Comparison of ENCODE assay signal across 10 cellular contexts in the genomic region with DNA sequence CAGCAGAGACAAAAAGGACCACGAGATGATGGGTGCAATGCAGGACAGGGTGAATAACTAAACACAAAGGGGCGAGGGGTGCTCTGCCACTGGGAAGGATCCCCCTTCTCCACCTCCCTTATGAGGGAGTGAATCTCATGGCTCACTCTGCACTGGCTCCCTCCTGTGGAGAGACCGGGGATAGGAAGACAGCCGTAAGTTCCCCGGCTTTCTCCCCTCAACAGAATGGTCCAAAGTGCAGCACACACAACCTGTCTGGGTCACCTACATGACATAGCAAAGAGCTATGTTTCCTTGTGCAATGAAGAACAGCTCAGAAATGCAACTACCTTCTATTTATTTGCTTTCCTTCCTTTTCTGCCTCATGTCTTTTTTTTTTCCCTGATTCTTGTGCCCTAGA. TPM values are rescaled to one million over a fixed set of nuclear protein-coding genes. Genes with fewer than 3 reads are reported as not detected.
A peak's percentile ranks its signal among the peaks of the same experiment; 100 is the strongest.
DNase-seq lines count a peak whose midpoint lies in the region; ATAC-seq and TF ChIP-seq lines count a peak whose summit lies in the region.
"Had no signal": no experiment of that assay in that cellular context is flagged by ENCODE, and none has a peak within 500 bp of the region (broad histone marks: within the 10 kb centered on the region; RNA-seq: fewer than 3 reads in every experiment).

No MANE protein-coding gene starts in this region.

- H3K4me1 ChIP-seq in Loucy (ENCODE audit: insufficient read depth, low read length, poor library complexity, severe bottlenecking): no peaks in the 10 kb centered on the region

- no peaks in the 10 kb centered on the region for H3K36me3 Mint-ChIP-seq in neural crest cell (ENCODE audit: low read depth)
- H3K36me3 Mint-ChIP-seq in stimulated activated memory B cell treated with anti-CD40 and anti-IgM and Interleukin-4, amounts not matched to agents 10 μg/mL and 1 μg/mL and 100 μg/mL, for 72 hours: no peaks in the 10 kb centered on the region

- H3K36me3 ChIP-seq in Loucy (ENCODE audit: insufficient read depth, low read length) (no peaks in the 10 kb centered on the region), brain microvascular endothelial cell (replicated peaks) (no peaks in the 10 kb centered on the region)

- H3K4me3 ChIP-seq in Loucy (ENCODE audit: low read length, poor library complexity, severe bottlenecking) (no peak overlapping the region), brain microvascular endothelial cell (ENCODE audit: low read depth, low read length) (no peak overlapping the region)

- no peak overlapping the region for H3K9ac ChIP-seq in Loucy (ENCODE audit: low read depth, low read length, poor library complexity, severe bottlenecking)

- in situ Hi-C loops in brain microvascular endothelial cell (cut with HindIII; ENCODE audit: low pct_ligation_motif_present, low sequenced_read_pairs): no loop called here

- no peaks in the 10 kb centered on the region for H3K27me3 ChIP-seq in Loucy (ENCODE audit: insufficient read depth, low read length, poor library complexity, severe bottlenecking)
- H3K27me3 ChIP-seq in brain microvascular endothelial cell (replicated peaks): no peaks in the 10 kb centered on the region

- H3K4me2 ChIP-seq in Loucy (ENCODE audit: low read depth, low read length, poor library complexity, severe bottlenecking): no peak overlapping the region

- no peak overlapping the region for H3K4me3 Mint-ChIP-seq in neural crest cell
- no peak overlapping the region for H3K4me3 Mint-ChIP-seq in stimulated activated memory B cell treated with anti-CD40 and anti-IgM and Interleukin-4, amounts not matched to agents 10 μg/mL and 1 μg/mL and 100 μg/mL, for 72 hours
- H3K4me3 Mint-ChIP-seq: B cell had no signal

- TF ChIP-seq CTCF in Loucy (conservative IDR thresholded peaks at IDR 0.05; ENCODE audit: low read length) (peak; percentile 72), brain microvascular endothelial cell (IDR thresholded peaks at IDR 0.05; ENCODE audit: low read depth, low read length, missing control alignments) (peak; percentile 73), neural crest cell (conservative IDR thresholded peaks at IDR 0.05) (peak; percentile 61)

- H3K27ac ChIP-seq in brain microvascular endothelial cell: no peak overlapping the region

- H3K9me3 ChIP-seq in Loucy (ENCODE audit: insufficient read depth, low read depth, low read length): no peaks in the 10 kb centered on the region

- DNase-seq in NCI-H1417 (lab: John Stamatoyannopoulos, UW) (peak in 2 of 3 experiments; percentile 28 to 57), NCI-H1417 treated with DMSO at 0.1 percent for 48 hours (lab: John Stamatoyannopoulos, UW) (no peak), brain microvascular endothelial cell (no peak), neural crest cell (ENCODE audit: low read depth, low spot score) (peak; percentile 51), NCI-H1092 (lab: John Stamatoyannopoulos, UW) (no peak), DMS153 (lab: John Stamatoyannopoulos, UW) (no peak)
- DNase-seq: effector CD4-positive, alpha-beta T cell had no signal

- no peak overlapping the region for H3K27ac Mint-ChIP-seq in neural crest cell (ENCODE audit: unreplicated experiment)
- no peak overlapping the region for H3K27ac Mint-ChIP-seq in stimulated activated memory B cell treated with anti-CD40 and anti-IgM and Interleukin-4, amounts not matched to agents 10 μg/mL and 1 μg/mL and 100 μg/mL, for 72 hours
- H3K27ac Mint-ChIP-seq: B cell had no signal

- H3K27me3 Mint-ChIP-seq in neural crest cell (ENCODE audit: low read depth): no peaks in the 10 kb centered on the region
- peaks cover 26% of the 10 kb centered on the region for H3K27me3 Mint-ChIP-seq in stimulated activated memory B cell treated with anti-CD40 and anti-IgM and Interleukin-4, amounts not matched to agents 10 μg/mL and 1 μg/mL and 100 μg/mL, for 72 hours

- H3K9me2 ChIP-seq in Loucy (replicated peaks; ENCODE audit: low read depth, low read length): no peaks in the 10 kb centered on the region

- no peaks in the 10 kb centered on the region for H3K79me2 ChIP-seq in Loucy (ENCODE audit: insufficient read depth, low read length)

- no peak overlapping the region for H2AFZ ChIP-seq in Loucy (ENCODE audit: low read length)

- H3F3A ChIP-seq in Loucy (ENCODE audit: low read depth): no peaks in the 10 kb centered on the region

- no peaks in the 10 kb centered on the region for H3K9me3 Mint-ChIP-seq in neural crest cell
- H3K9me3 Mint-ChIP-seq in stimulated activated memory B cell treated with anti-CD40 and anti-IgM and Interleukin-4, amounts not matched to agents 10 μg/mL and 1 μg/mL and 100 μg/mL, for 72 hours: no peaks in the 10 kb centered on the region

- ATAC-seq in stimulated activated memory B cell treated with anti-CD40 and anti-IgM and Interleukin-4, amounts not matched to agents 10 μg/mL and 1 μg/mL and 100 μg/mL, for 72 hours: no peak

- H3K4me1 Mint-ChIP-seq in neural crest cell: peaks cover 13% of the 10 kb centered on the region
- no peaks in the 10 kb centered on the region for H3K4me1 Mint-ChIP-seq in stimulated activated memory B cell treated with anti-CD40 and anti-IgM and Interleukin-4, amounts not matched to agents 10 μg/mL and 1 μg/mL and 100 μg/mL, for 72 hours
- H3K4me1 Mint-ChIP-seq: B cell had no signal

- no peaks in the 10 kb centered on the region for H4K20me1 ChIP-seq in Loucy (ENCODE audit: insufficient read depth, low read length, poor library complexity, severe bottlenecking)

RNA-seq across cellular contexts. Expression of a gene that starts 7.8 kb away (rescaled TPM):
- 4.9 and 5.5 TPM in 2 replicates for total RNA-seq in neural crest cell

RNA-seq across cellular contexts. Expression of a gene that starts 22.2 kb away (rescaled TPM):
- total RNA-seq in neural crest cell: not detected in 2 replicates

RNA-seq across cellular contexts. Expression of a gene that starts 57.3 kb away (rescaled TPM):
- total RNA-seq in neural crest cell: 55.3 and 56.0 TPM in 2 replicates

Comparison
In these comparisons a context has a peak if more than half of its experiments do, and no peak if none do; other contexts are left out.
1. DNase-seq: peak in NCI-H1417 (2 of 3) and neural crest cell (single experiment); none in NCI-H1417 treated with DMSO at 0.1 percent for 48 hours (single experiment), brain microvascular endothelial cell (single experiment), NCI-H1092 (single experiment) and DMS153 (single experiment).
2. Peak in every context shown above with its lines, with median percentiles within 50 percentile points of each other: CTCF ChIP-seq.